11 cellular contexts compared by ENCODE assay signal in genomic region chr1:234488054-234488953, GRCh38. TPM values are rescaled to one million over a fixed set of nuclear protein-coding genes. Genes with fewer than 3 reads are reported as not detected.
DNase-seq lines count a peak whose midpoint lies in the region; ATAC-seq and TF ChIP-seq lines count a peak whose summit lies in the region.
"Had no signal": no experiment of that assay in that cellular context is flagged by ENCODE, and none has a peak within 500 bp of the region (broad histone marks: within the 10 kb centered on the region; RNA-seq: fewer than 3 reads in every experiment).

No MANE protein-coding gene starts in this region.

- peak overlapping the region; percentile 80 for H3K4me2 ChIP-seq in OCI-LY3 (ENCODE audit: low read length)
- no peak overlapping the region for H3K4me2 ChIP-seq in mesenchymal stem cell (ENCODE audit: low read length, poor library complexity, severe bottlenecking)
- H3K4me2 ChIP-seq: SK-N-SH had no signal

- H2BK15ac ChIP-seq in mesenchymal stem cell (ENCODE audit: low read depth, poor library complexity, severe bottlenecking) = no peak overlapping the region

- H2AFZ ChIP-seq in OCI-LY3 (ENCODE audit: low read depth, low read length) = no peak overlapping the region
- no peak overlapping the region for H2AFZ ChIP-seq in mesenchymal stem cell (ENCODE audit: low read depth, low read length)

- H3K4me3 Mint-ChIP-seq in MCF 10A (ENCODE audit: unreplicated experiment) = no peak overlapping the region

- peak overlapping the region in 1 of 2 experiments; percentile 22 for H2BK12ac ChIP-seq in mesenchymal stem cell (ENCODE audit: low read length in 2 of 2)

- no peaks in the 10 kb centered on the region for H3K9me3 ChIP-seq in OCI-LY3 (ENCODE audit: insufficient read depth, low read length)
- no peaks in the 10 kb centered on the region for H3K9me3 ChIP-seq in mesenchymal stem cell (ENCODE audit: control insufficient read depth, low read length)
- H3K9me3 ChIP-seq: SK-N-SH had no signal

- H3K18ac ChIP-seq in mesenchymal stem cell (ENCODE audit: low read depth in 1 of 2, low read length in 2 of 2) = no peak overlapping the region

- no peak overlapping the region for H4K8ac ChIP-seq in mesenchymal stem cell (ENCODE audit: low read length)

- H3K27ac Mint-ChIP-seq in MCF 10A (ENCODE audit: low read depth, unreplicated experiment) = no peak overlapping the region

- peak overlapping the region; percentile 55 for H3K4me3 ChIP-seq in OCI-LY3 (ENCODE audit: low read length)
- H3K4me3 ChIP-seq in mesenchymal stem cell (ENCODE audit: insufficient read depth in 1 of 2, low read depth in 1 of 2, low read length in 2 of 2) = no peak overlapping the region

- TF ChIP-seq CTCF in OCI-LY3 (IDR thresholded peaks at IDR 0.05; ENCODE audit: low read depth, low read length) (no peak), MCF 10A (IDR thresholded peaks at IDR 0.05; ENCODE audit: unreplicated experiment) (no peak)

- H3K27me3 Mint-ChIP-seq in MCF 10A (ENCODE audit: insufficient read depth, unreplicated experiment) = peaks cover 4% of the 10 kb centered on the region

- CTCF ChIA-PET in MCF 10A (lab: Yijun Ruan, JAX) = interaction anchor here (0.6 to 13.3 kb wide), 45 partner anchors 8 to 1184 kb away, joined by 3 to 175 read pairs (median 5); partner anchors contain the start of gene TARBP1

- no peak overlapping the region for H2AK5ac ChIP-seq in mesenchymal stem cell (ENCODE audit: low read length, severe bottlenecking)

- H3K79me1 ChIP-seq in mesenchymal stem cell (replicated peaks; ENCODE audit: low read length, poor library complexity, severe bottlenecking) = no peaks in the 10 kb centered on the region

- 81% methylated on average over 8 of the region's 9 CpGs for WGBS in mesenchymal stem cell

- H3K4ac ChIP-seq in mesenchymal stem cell (ENCODE audit: low read depth in 1 of 2, low read length in 2 of 2) = no peak overlapping the region

- no peak overlapping the region for H3K14ac ChIP-seq in mesenchymal stem cell (ENCODE audit: low read length in 2 of 2)

- intact Hi-C loops in MCF 10A (cut with micrococcal nuclease) = no loop called here

- H4K91ac ChIP-seq in mesenchymal stem cell (ENCODE audit: low read length) = no peak overlapping the region

- H3K36me3 ChIP-seq in OCI-LY3 (replicated peaks; ENCODE audit: low read depth, low read length) (no peaks in the 10 kb centered on the region), mesenchymal stem cell (ENCODE audit: control insufficient read depth in 1 of 2, insufficient read depth in 2 of 2, low read depth in 1 of 2, low read length in 2 of 2) (no peaks in the 10 kb centered on the region)

- peak; percentile 45 for ATAC-seq in GM18861 (IDR thresholded peaks at IDR 0.05; ENCODE audit: unreplicated experiment)
- peak; percentile 51 for ATAC-seq in HG02678 (IDR thresholded peaks at IDR 0.05; ENCODE audit: unreplicated experiment)

- peaks cover 15% of the 10 kb centered on the region for H3K4me1 Mint-ChIP-seq in MCF 10A (ENCODE audit: insufficient read depth, unreplicated experiment)

- no peak for DNase-seq in mesenchymal stem cell
- no peak for DNase-seq in MCF 10A (ENCODE audit: unreplicated experiment)
- no peak for DNase-seq in anterior cingulate cortex (lab: John Stamatoyannopoulos, UW)
- no peak for DNase-seq in NCI-H1092 treated with DMSO at 0.1 percent for 48 hours (lab: John Stamatoyannopoulos, UW)
- DNase-seq: activated effector memory CD4-positive, alpha-beta T cell treated with Interleukin-2 at 50 U/mL for 16 hours; effector memory CD4-positive, alpha-beta T cell; NCI-H2081 treated with DMSO at 0.1 percent for 48 hours; SK-N-SH had no signal

- H3K9ac ChIP-seq in OCI-LY3 (ENCODE audit: low read length) (peak overlapping the region; percentile 39), mesenchymal stem cell (ENCODE audit: low read length) (peak overlapping the region; percentile 73)
- H3K9ac ChIP-seq: SK-N-SH had no signal

- no peaks in the 10 kb centered on the region for H4K20me1 ChIP-seq in OCI-LY3 (ENCODE audit: insufficient read depth, low read length)

- H3K36me3 Mint-ChIP-seq in MCF 10A (ENCODE audit: insufficient read depth, unreplicated experiment) = no peaks in the 10 kb centered on the region

- POLR2A ChIA-PET in MCF 10A (lab: Yijun Ruan, JAX) = interaction anchor here (0.8 to 2.8 kb wide), 12 partner anchors 7 to 672 kb away, joined by 3 to 18 read pairs (median 6); partner anchors contain the start of gene TARBP1

- no peak overlapping the region for H2BK120ac ChIP-seq in mesenchymal stem cell (ENCODE audit: low read depth, low read length)

- H3K4me1 ChIP-seq in OCI-LY3 (ENCODE audit: low read length) (peaks cover 36% of the 10 kb centered on the region), mesenchymal stem cell (ENCODE audit: control insufficient read depth, insufficient read depth, low read depth, low read length) (no peaks in the 10 kb centered on the region)

- H3K9me3 Mint-ChIP-seq in MCF 10A (ENCODE audit: unreplicated experiment) = no peaks in the 10 kb centered on the region

- H3K27me3 ChIP-seq in OCI-LY3 (ENCODE audit: low read depth, low read length) (peaks cover 48% of the 10 kb centered on the region), mesenchymal stem cell (ENCODE audit: control insufficient read depth in 1 of 2, insufficient read depth in 1 of 2, low read length in 2 of 2) (peaks cover 0 to under 1% of the 10 kb centered on the region in 2 experiments)

- no TSS peak for BruUV-seq in MCF 10A (replicated peaks; lab: Mats Ljungman, UMichigan)

- no peak overlapping the region for H3K23ac ChIP-seq in mesenchymal stem cell (ENCODE audit: low read length in 2 of 2)

- H3K27ac ChIP-seq in OCI-LY3 (ENCODE audit: low read length) (peak overlapping the region; percentile 65), mesenchymal stem cell (ENCODE audit: low read length, poor library complexity, severe bottlenecking) (no peak overlapping the region)

- H3K79me2 ChIP-seq in OCI-LY3 (ENCODE audit: low read length) = no peaks in the 10 kb centered on the region

- no peak overlapping the region for H2BK5ac ChIP-seq in mesenchymal stem cell (ENCODE audit: low read depth, low read length, poor library complexity, severe bottlenecking)

RNA-seq across cellular contexts. Expression of gene TARBP1, which starts 9.3 kb away (rescaled TPM):
- polyA plus RNA-seq in mesenchymal stem cell (2013, experiment 1 of 2) = 8.1 TPM
- 6.9 TPM for polyA plus RNA-seq in mesenchymal stem cell (2013, experiment 2 of 2)
- total RNA-seq in MCF 10A (2022) = 45.5 and 52.5 TPM in 2 replicates
